Comparison of ENCODE assay signal across 13 cellular contexts in genomic region chr12:52215587-52216031, GRCh38. TPM values are rescaled to one million over a fixed set of nuclear protein-coding genes. Genes with fewer than 3 reads are reported as not detected.
DNase-seq lines count a peak whose midpoint lies in the region; ATAC-seq and TF ChIP-seq lines count a peak whose summit lies in the region.
"Had no signal": no experiment of that assay in that cellular context is flagged by ENCODE, and none has a peak within 500 bp of the region (broad histone marks: within the 10 kb centered on the region; RNA-seq: fewer than 3 reads in every experiment).

No MANE protein-coding gene starts in this region.

- no peaks in the 10 kb centered on the region for H3K9me3 Mint-ChIP-seq in chondrocyte (ENCODE audit: low read depth)
- H3K9me3 Mint-ChIP-seq: activated CD4-positive, alpha-beta memory T cell treated with anti-CD3 and anti-CD28 coated beads for 36 hours; CD14-positive monocyte; natural killer cell had no signal

- TF ChIP-seq CTCF in NB4 (IDR thresholded peaks at IDR 0.05; ENCODE audit: low read depth, low read length): no peak
- no peak for TF ChIP-seq CTCF in chondrocyte (IDR thresholded peaks at IDR 0.05)

- no peak for TF ChIP-seq POLR2A in NB4 (IDR thresholded peaks at IDR 0.05; ENCODE audit: extremely low read depth, insufficient read length)

- H3K4me3 ChIP-seq in NB4 (ENCODE audit: low read depth, low read length): no peak overlapping the region

- no peak overlapping the region for H3K27ac Mint-ChIP-seq in chondrocyte (ENCODE audit: unreplicated experiment)
- H3K27ac Mint-ChIP-seq: activated CD4-positive, alpha-beta memory T cell treated with anti-CD3 and anti-CD28 coated beads for 36 hours; CD14-positive monocyte; natural killer cell had no signal

- H3K27me3 Mint-ChIP-seq in chondrocyte (ENCODE audit: low read depth): no peaks in the 10 kb centered on the region

- no peak for ATAC-seq in GM18861 (IDR thresholded peaks at IDR 0.05; ENCODE audit: unreplicated experiment)
- no peak for ATAC-seq in GM18870 (IDR thresholded peaks at IDR 0.05; ENCODE audit: unreplicated experiment)
- no peak for ATAC-seq in GM21576 (IDR thresholded peaks at IDR 0.05; ENCODE audit: unreplicated experiment)
- ATAC-seq: natural killer cell had no signal

- H3K4me3 Mint-ChIP-seq in chondrocyte (ENCODE audit: unreplicated experiment): no peak overlapping the region
- H3K4me3 Mint-ChIP-seq: activated CD4-positive, alpha-beta memory T cell treated with anti-CD3 and anti-CD28 coated beads for 36 hours; CD14-positive monocyte; natural killer cell had no signal

- peak; percentile 43 for DNase-seq in COLO668 (lab: John Stamatoyannopoulos, UW; ENCODE audit: unreplicated experiment)
- peak; percentile 13 for DNase-seq in NB4 (ENCODE audit: low read depth)
- peak; percentile 57 for DNase-seq in chondrocyte (ENCODE audit: low spot score)
- peak; percentile 79 for DNase-seq in myocyte (ENCODE audit: low read depth)
- DNase-seq in dedifferentiated amniotic fluid mesenchymal stem cell (ENCODE audit: extremely low spot score): no peak
- DNase-seq: activated CD4-positive, alpha-beta memory T cell treated with anti-CD3 and anti-CD28 coated beads for 36 hours; glutamatergic neuron; GOT3; natural killer cell had no signal

- H3K36me3 Mint-ChIP-seq in chondrocyte (ENCODE audit: low read depth): no peaks in the 10 kb centered on the region
- H3K36me3 Mint-ChIP-seq: activated CD4-positive, alpha-beta memory T cell treated with anti-CD3 and anti-CD28 coated beads for 36 hours; natural killer cell had no signal

- H3K4me1 Mint-ChIP-seq in chondrocyte (ENCODE audit: low read depth): peaks cover 49% of the 10 kb centered on the region

RNA-seq across cellular contexts. Expression of gene KRT7, which starts 17.4 kb away (rescaled TPM):
- total RNA-seq in chondrocyte: 187 to 277 TPM (median 266 TPM) in 3 replicates
- 3.1 and 6.6 TPM in 2 replicates for total RNA-seq in myocyte
- polyA plus RNA-seq in myocyte (2012): 13.9 TPM

RNA-seq across cellular contexts. Expression of gene KRT80, which starts 23.8 kb away (rescaled TPM):
- total RNA-seq in chondrocyte (10.7 to 17.0 TPM (median 12.1 TPM) in 3 replicates), myocyte (46.3 and 68.4 TPM in 2 replicates)
- polyA plus RNA-seq in myocyte (2012): 59.1 TPM
- total RNA-seq: activated CD4-positive, alpha-beta memory T cell treated with anti-CD3 and anti-CD28 coated beads for 36 hours; natural killer cell had no signal

RNA-seq across cellular contexts. Expression of gene KRT86, which starts 58.8 kb away (rescaled TPM):
- total RNA-seq in chondrocyte (0.44 to 0.92 TPM (median 0.67 TPM) in 3 replicates), myocyte (5.2 and 20.9 TPM in 2 replicates)
- 5.4 TPM for polyA plus RNA-seq in myocyte (2012)
- polyA plus RNA-seq: CD14-positive monocyte had no signal

Comparison
In these comparisons a context has a peak if more than half of its experiments do, and no peak if none do; other contexts are left out.
1. RNA of gene KRT7, which starts 17.4 kb away (total RNA-seq): 187 to 277 TPM in chondrocyte; 3.1 to 6.6 TPM in myocyte; every median in the first group is over 10 times any median in the second.